In the genomic region with DNA sequence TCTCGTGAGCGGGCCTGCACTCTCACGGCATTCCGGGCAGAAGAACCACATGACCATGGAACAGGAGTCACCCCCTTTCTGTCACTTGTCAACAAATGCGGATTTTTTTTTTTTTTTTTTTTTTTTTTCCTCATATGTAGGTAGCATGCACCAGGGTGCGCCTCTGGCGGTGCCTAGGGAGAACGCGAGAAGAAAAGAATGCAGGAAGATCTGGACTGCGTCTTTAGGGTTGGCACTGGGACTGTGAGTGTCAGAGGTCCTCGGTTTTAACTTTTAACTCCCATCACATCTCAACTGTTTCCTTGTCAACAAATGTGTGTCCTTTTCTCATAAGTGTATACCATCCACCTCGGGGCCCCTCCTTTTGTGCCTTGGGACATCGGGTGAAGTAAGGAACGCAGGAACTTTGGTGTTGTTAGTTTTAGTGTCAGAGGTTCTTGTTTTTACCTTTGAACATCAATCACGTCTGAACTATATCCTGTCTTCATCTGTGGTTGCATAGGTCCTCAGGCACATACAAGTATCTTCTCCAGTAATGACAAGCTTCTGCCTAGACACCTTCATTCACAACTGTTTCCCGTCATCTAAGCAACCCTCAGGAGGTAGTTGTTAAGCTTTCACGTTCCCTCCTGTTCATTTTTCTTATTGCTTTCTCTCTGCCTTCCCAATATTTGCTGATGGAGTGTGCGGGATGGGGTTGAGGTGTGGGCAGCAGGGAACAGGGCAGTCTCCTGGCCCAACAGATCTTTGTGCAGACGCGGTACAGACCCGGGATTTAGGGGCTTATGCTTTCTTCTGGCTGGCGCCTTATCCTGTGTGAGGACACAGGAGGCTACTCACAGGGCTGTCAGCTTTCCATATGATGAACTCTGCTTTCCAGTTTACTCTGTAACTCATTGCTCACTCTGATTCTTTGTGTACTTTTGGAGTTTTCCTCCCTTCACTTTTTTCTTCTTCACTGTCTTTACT, we compare ENCODE assay signal across 7 cellular contexts. TPM values are rescaled to one million over a fixed set of nuclear protein-coding genes. Genes with fewer than 3 reads are reported as not detected.
A peak's percentile ranks its signal among the peaks of the same experiment; 100 is the strongest.
DNase-seq lines count a peak whose midpoint lies in the region; ATAC-seq, FAIRE-seq and TF ChIP-seq lines count a peak whose summit lies in the region.
"Not testable (repeated sequence)": the region's sequence is repeated elsewhere in the genome, so short reads cannot be mapped to it uniquely, and the experiment has no call there.

No MANE protein-coding gene starts in this region.

- POLR2A ChIA-PET in CD4-positive, alpha-beta T cell (lab: Charles Lee): interaction anchor here (0.7 to 1.1 kb wide), 5 partner anchors 11 to 505 kb away, joined by 3 to 4 read pairs (median 4); a partner anchor contains a TSS
- POLR2A ChIA-PET in activated CD8-positive, alpha-beta T cell treated with anti-CD3 and anti-CD28 coated beads for 36 hours (lab: Charles Lee): not testable (repeated sequence)
- POLR2A ChIA-PET in naive thymus-derived CD4-positive, alpha-beta T cell (lab: Charles Lee): interaction anchor here (0.6 to 1.0 kb wide), 3 partner anchors 67 to 1131 kb away, joined by 3 read pairs; no protein-coding TSS in a partner anchor

- DNase-seq in CD4-positive, alpha-beta T cell: peak in 1 of 10 experiments; percentile 42
- not testable (repeated sequence) for DNase-seq in T-helper 17 cell; activated CD8-positive, alpha-beta T cell treated with anti-CD3 and anti-CD28 coated beads for 36 hours; progenitor cell of endocrine pancreas (ENCODE audit: low spot score, unreplicated experiment)
- DNase-seq in naive thymus-derived CD4-positive, alpha-beta T cell: peak in 7 of 9 donors; percentile 22 to 81 (median 74)

- not testable (repeated sequence) for H3K4me3 ChIP-seq in naive thymus-derived CD4-positive, alpha-beta T cell (ENCODE audit: low read length)

- H3K4me3 Mint-ChIP-seq in CD4-positive, alpha-beta T cell: peak overlapping the region; percentile 74
- not testable (repeated sequence) for H3K4me3 Mint-ChIP-seq in T-helper 17 cell; activated CD8-positive, alpha-beta T cell treated with anti-CD3 and anti-CD28 coated beads for 36 hours; progenitor cell of endocrine pancreas (ENCODE audit: low read depth)
- peak overlapping the region; percentile 51 for H3K4me3 Mint-ChIP-seq in activated naive CD4-positive, alpha-beta T cell treated with anti-CD3 and anti-CD28 coated beads, Interleukin-2, amount 50 U/mL, for 24 hours
- H3K4me3 Mint-ChIP-seq in naive thymus-derived CD4-positive, alpha-beta T cell: peak overlapping the region; percentile 42 to 94 (median 76)

- CTCF ChIA-PET in CD4-positive, alpha-beta T cell (lab: Charles Lee); activated CD8-positive, alpha-beta T cell treated with anti-CD3 and anti-CD28 coated beads for 36 hours (lab: Charles Lee); naive thymus-derived CD4-positive, alpha-beta T cell (lab: Charles Lee): not testable (repeated sequence)

- H3K27me3 Mint-ChIP-seq in CD4-positive, alpha-beta T cell; T-helper 17 cell; activated CD8-positive, alpha-beta T cell treated with anti-CD3 and anti-CD28 coated beads for 36 hours; activated naive CD4-positive, alpha-beta T cell treated with anti-CD3 and anti-CD28 coated beads, Interleukin-2, amount 50 U/mL, for 24 hours; naive thymus-derived CD4-positive, alpha-beta T cell; progenitor cell of endocrine pancreas: not testable (repeated sequence)

- not testable (repeated sequence) for H3K4me1 ChIP-seq in naive thymus-derived CD4-positive, alpha-beta T cell (ENCODE audit: control insufficient read depth in 2 of 2, insufficient read depth in 2 of 2, low read length in 2 of 2)

- not testable (repeated sequence) for H3K9me3 Mint-ChIP-seq in CD4-positive, alpha-beta T cell; activated CD8-positive, alpha-beta T cell treated with anti-CD3 and anti-CD28 coated beads for 36 hours; activated naive CD4-positive, alpha-beta T cell treated with anti-CD3 and anti-CD28 coated beads, Interleukin-2, amount 50 U/mL, for 24 hours; naive thymus-derived CD4-positive, alpha-beta T cell; progenitor cell of endocrine pancreas (ENCODE audit: low read depth)

- intact Hi-C loops in CD4-positive, alpha-beta T cell (cut with DNase I, micrococcal nuclease); activated CD8-positive, alpha-beta T cell treated with anti-CD3 and anti-CD28 coated beads for 36 hours (cut with micrococcal nuclease); naive thymus-derived CD4-positive, alpha-beta T cell (cut with micrococcal nuclease): not testable (repeated sequence)

- H3K9me3 ChIP-seq in CD4-positive, alpha-beta T cell (ENCODE audit: control insufficient read depth, low read length); T-helper 17 cell (ENCODE audit: control insufficient read depth, low read length, poor library complexity, severe bottlenecking); naive thymus-derived CD4-positive, alpha-beta T cell (ENCODE audit: control insufficient read depth in 2 of 3, low read length in 3 of 3): not testable (repeated sequence)

- H3K36me3 Mint-ChIP-seq in CD4-positive, alpha-beta T cell (ENCODE audit: low read depth): peaks cover 19% of the 10 kb centered on the region
- H3K36me3 Mint-ChIP-seq in T-helper 17 cell (ENCODE audit: low read depth); activated CD8-positive, alpha-beta T cell treated with anti-CD3 and anti-CD28 coated beads for 36 hours (ENCODE audit: low read depth); activated naive CD4-positive, alpha-beta T cell treated with anti-CD3 and anti-CD28 coated beads, Interleukin-2, amount 50 U/mL, for 24 hours; naive thymus-derived CD4-positive, alpha-beta T cell: not testable (repeated sequence)
- H3K36me3 Mint-ChIP-seq in progenitor cell of endocrine pancreas (ENCODE audit: insufficient read depth): peaks cover 10% of the 10 kb centered on the region

- H3K36me3 ChIP-seq in naive thymus-derived CD4-positive, alpha-beta T cell (ENCODE audit: control insufficient read depth in 2 of 3, insufficient read depth in 3 of 3, low read length in 3 of 3): not testable (repeated sequence)

- ATAC-seq in CD4-positive, alpha-beta T cell (ENCODE audit: poor library complexity): peak; percentile 91
- ATAC-seq in T-helper 17 cell: peak; percentile 45
- ATAC-seq in activated CD8-positive, alpha-beta T cell treated with anti-CD3 and anti-CD28 coated beads for 36 hours: peak; percentile 34
- peak; percentile 83 for ATAC-seq in naive thymus-derived CD4-positive, alpha-beta T cell

- TF ChIP-seq CTCF in CD4-positive, alpha-beta T cell (IDR thresholded peaks at IDR 0.05); activated CD8-positive, alpha-beta T cell treated with anti-CD3 and anti-CD28 coated beads for 36 hours (IDR thresholded peaks at IDR 0.05); progenitor cell of endocrine pancreas (IDR thresholded peaks at IDR 0.05; ENCODE audit: unreplicated experiment): not testable (repeated sequence)

- H3K4me1 Mint-ChIP-seq in CD4-positive, alpha-beta T cell (ENCODE audit: low read depth): peaks cover 27% of the 10 kb centered on the region
- H3K4me1 Mint-ChIP-seq in T-helper 17 cell: peaks cover 10% of the 10 kb centered on the region
- peaks cover 21% of the 10 kb centered on the region for H3K4me1 Mint-ChIP-seq in activated CD8-positive, alpha-beta T cell treated with anti-CD3 and anti-CD28 coated beads for 36 hours (ENCODE audit: low read depth)
- peaks cover 27% of the 10 kb centered on the region for H3K4me1 Mint-ChIP-seq in activated naive CD4-positive, alpha-beta T cell treated with anti-CD3 and anti-CD28 coated beads, Interleukin-2, amount 50 U/mL, for 24 hours
- H3K4me1 Mint-ChIP-seq in naive thymus-derived CD4-positive, alpha-beta T cell: peaks cover 19 to 40% (median 26%) of the 10 kb centered on the region in 7 donors
- not testable (repeated sequence) for H3K4me1 Mint-ChIP-seq in progenitor cell of endocrine pancreas (ENCODE audit: low read depth)

- peak overlapping the region; percentile 98 for H3K27ac Mint-ChIP-seq in CD4-positive, alpha-beta T cell
- H3K27ac Mint-ChIP-seq in T-helper 17 cell (peak overlapping the region; percentile 87), progenitor cell of endocrine pancreas (peak overlapping the region; percentile 23)
- H3K27ac Mint-ChIP-seq in activated CD8-positive, alpha-beta T cell treated with anti-CD3 and anti-CD28 coated beads for 36 hours: not testable (repeated sequence)
- peak overlapping the region; percentile 70 for H3K27ac Mint-ChIP-seq in activated naive CD4-positive, alpha-beta T cell treated with anti-CD3 and anti-CD28 coated beads, Interleukin-2, amount 50 U/mL, for 24 hours
- H3K27ac Mint-ChIP-seq in naive thymus-derived CD4-positive, alpha-beta T cell: peak overlapping the region; percentile 73 to 98 (median 94)

- not testable (repeated sequence) for H3K27me3 ChIP-seq in CD4-positive, alpha-beta T cell (ENCODE audit: control insufficient read depth, insufficient read depth, low read length); naive thymus-derived CD4-positive, alpha-beta T cell (ENCODE audit: control insufficient read depth in 2 of 2, insufficient read depth in 2 of 2, low read length in 2 of 2)

- peak overlapping the region; percentile 43 for H3K27ac ChIP-seq in CD4-positive, alpha-beta T cell (ENCODE audit: low read depth, low read length)
- H3K27ac ChIP-seq in naive thymus-derived CD4-positive, alpha-beta T cell (ENCODE audit: low read depth, low read length): peak overlapping the region; percentile 54

- FAIRE-seq in colon (lab: Jason Lieb, UNC): peak; percentile 97

RNA-seq across cellular contexts. Expression of a gene that starts 51.9 kb away (rescaled TPM):
- total RNA-seq in CD4-positive, alpha-beta T cell: 10 to 100 TPM; 25.0 to 28.3 TPM
- 10 to 100 TPM; 29.8 to 39.8 TPM for total RNA-seq in T-helper 17 cell
- 10 to 100 TPM; 31.6 to 36.8 TPM for total RNA-seq in activated CD8-positive, alpha-beta T cell treated with anti-CD3 and anti-CD28 coated beads for 36 hours
- total RNA-seq in naive thymus-derived CD4-positive, alpha-beta T cell: 10 to 100 TPM; 24.9 to 45.8 (median 31.7) TPM
- 10 to 100 TPM; 56.5 to 91.5 TPM for polyA plus RNA-seq in naive thymus-derived CD4-positive, alpha-beta T cell
- total RNA-seq in progenitor cell of endocrine pancreas: 48.6 and 49.3 TPM in 2 replicates

Comparison
In these comparisons a context has a peak if more than half of its experiments do, and no peak if none do; other contexts are left out.
1. ATAC-seq: peak in every context shown above with its lines; median percentile 91 in CD4-positive, alpha-beta T cell; 83 in naive thymus-derived CD4-positive, alpha-beta T cell; 45 in T-helper 17 cell; 34 in activated CD8-positive, alpha-beta T cell treated with anti-CD3 and anti-CD28 coated beads for 36 hours.